Comparison of ENCODE assay signal across 36 cellular contexts in the genomic region with DNA sequence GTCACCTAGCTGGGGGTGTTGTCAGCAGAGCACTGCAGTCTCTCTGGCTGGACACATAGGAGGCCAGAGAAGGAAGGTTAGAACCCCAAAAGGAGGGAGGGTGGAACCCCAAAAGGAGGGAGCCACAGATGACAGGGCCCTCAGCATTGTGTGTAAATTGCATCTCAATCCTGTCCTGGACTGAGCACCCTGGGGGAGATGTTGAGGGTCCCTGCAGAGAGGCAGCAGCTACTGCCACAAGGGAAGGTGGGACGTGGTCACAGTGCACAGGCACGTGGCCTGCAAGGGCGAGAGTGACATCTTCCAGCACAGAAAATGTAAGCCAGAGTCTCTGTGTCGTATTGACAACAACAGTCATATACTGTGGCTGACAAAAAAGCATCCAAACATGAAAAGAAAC.
"Had no signal": no experiment of that assay in that cellular context is flagged by ENCODE, and none has a peak within 500 bp of the region (broad histone marks: within the 10 kb centered on the region; RNA-seq: fewer than 3 reads in every experiment).

No MANE protein-coding gene starts in this region.

- H3K4me1 ChIP-seq: ascending aorta, breast epithelium, Peyer's patch had no signal

- H3K4me3 ChIP-seq: ascending aorta, breast epithelium, MG63, Peyer's patch had no signal

- ATAC-seq: activated CD8-positive, alpha-beta T cell treated with anti-CD3 and anti-CD28 coated beads for 36 hours; activated T-cell treated with anti-CD3 and anti-CD28 coated beads, Interleukin-2, amount 50 U/mL, for 72 hours; activated T-helper 17 cell treated with anti-CD3 and anti-CD28 coated beads, Interleukin-2, amount 50 U/mL, for 72 hours; PC-3; Right ventricle myocardium inferior had no signal

- H3K36me3 ChIP-seq: ascending aorta, breast epithelium, MG63, Peyer's patch, WERI-Rb-1 had no signal

- H3K27ac ChIP-seq: ascending aorta, breast epithelium, Peyer's patch, WERI-Rb-1 had no signal

- H3K27me3 ChIP-seq: Peyer's patch had no signal

- DNase-seq: activated CD4-positive, alpha-beta T cell treated with anti-CD3 and anti-CD28 coated beads, Interleukin-2, amount 10 ng/mL, durations not matched to agents 24 days and 14 days; activated CD4-positive, alpha-beta T cell treated with anti-CD3 and anti-CD28 coated beads, Interleukin-2, amount 50 U/mL, for 4 hours; activated CD4-positive, CD25-positive, alpha-beta regulatory T cell; activated CD8-positive, alpha-beta T cell treated with anti-CD3 and anti-CD28 coated beads for 36 hours; activated effector memory CD4-positive, alpha-beta T cell treated with anti-CD3 and anti-CD28 coated beads, Interleukin-2, amount 50 U/mL, for 16 hours; activated naive CD4-positive, alpha-beta T cell; activated naive CD4-positive, alpha-beta T cell treated with anti-CD3 and anti-CD28 coated beads, Interleukin-2, amount 50 U/mL, for 16 hours; activated naive CD8-positive, alpha-beta T cell treated with anti-CD3 and anti-CD28 coated beads for 36 hours; activated T-cell treated with anti-CD3 and anti-CD28 coated beads, Interleukin-2, amount 50 U/mL, for 1 hour; activated T-cell treated with anti-CD3 and anti-CD28 coated beads, Interleukin-2, amount 50 U/mL, for 72 hours; amniotic stem cell; Kasumi-1; KG1; MG63; NCI-H1048; NCI-H1105 treated with DMSO at 0.1 percent for 48 hours; NCI-H1436; NCI-H1694 treated with DMSO at 0.1 percent for 48 hours; NCI-H2029; NCI-H345; NCI-H524 treated with DMSO at 0.1 percent for 48 hours; NCI-H748 treated with DMSO at 0.1 percent for 48 hours; NK-92 treated with Interleukin-12 subunit alpha and Interleukin-12 subunit beta, amount 100 ng/mL, for 24 hours; PC-3; RPMI8226; SIG-M5; SW 1271; T-helper 1 cell; T-helper 2 cell; T-helper 9 cell; WERI-Rb-1 had no signal
